In genomic region chr9:137097761-137098462, GRCh38 we compare ENCODE assay signal across 20 cellular contexts. TPM values are rescaled to one million over a fixed set of nuclear protein-coding genes. Genes with fewer than 3 reads are reported as not detected.
"Had no signal": no experiment of that assay in that cellular context is flagged by ENCODE, and none has a peak within 500 bp of the region (broad histone marks: within the 10 kb centered on the region; RNA-seq: fewer than 3 reads in every experiment).

No MANE protein-coding gene starts in this region.

- H3K27me3 Mint-ChIP-seq: dendritic cell treated with granulocyte-macrophage colony-stimulating factor and Interleukin-4, amounts not matched to agents 40 ng/mL and 50 ng/mL, for 4 days; effector memory CD8-positive, alpha-beta T cell; naive B cell; stimulated activated naive B cell treated with anti-CD40 and anti-IgM and Interleukin-4, amounts not matched to agents 10 μg/mL and 1 μg/mL and 100 μg/mL, for 72 hours; stimulated activated naive CD8-positive, alpha-beta T cell treated with anti-CD3 and anti-CD28 coated beads, Interleukin-15, amount 100 ng/mL, for 72 hours had no signal

- DNase-seq: cerebellar nuclear complex; effector memory CD8-positive, alpha-beta T cell; foreskin keratinocyte; kidney; left cardiac atrium; left ventricle myocardium superior; mesenchymal stem cell; naive B cell; ovary; right lobe of liver; stimulated activated CD4-positive, alpha-beta T cell treated with anti-CD3 and anti-CD28 coated beads, Interleukin-4, amount 100 ng/mL, for 1 hour; stimulated activated naive B cell treated with anti-CD40 and anti-IgM and Interleukin-4, amounts not matched to agents 10 μg/mL and 1 μg/mL and 100 μg/mL, for 72 hours; stimulated activated naive CD8-positive, alpha-beta T cell treated with anti-CD3 and anti-CD28 coated beads, Interleukin-15, amount 100 ng/mL, for 72 hours; testis had no signal

- ATAC-seq: effector memory CD8-positive, alpha-beta T cell; foreskin keratinocyte; left ventricle myocardium superior; stimulated activated naive B cell treated with anti-CD40 and anti-IgM and Interleukin-4, amounts not matched to agents 10 μg/mL and 1 μg/mL and 100 μg/mL, for 72 hours; stimulated activated naive CD8-positive, alpha-beta T cell treated with anti-CD3 and anti-CD28 coated beads, Interleukin-15, amount 100 ng/mL, for 72 hours had no signal

- H3K4me3 ChIP-seq: lung, ovary, right lobe of liver, testis, tibial nerve had no signal

- H3K27me3 ChIP-seq: foreskin keratinocyte, ovary, right lobe of liver, testis, tibial nerve had no signal

- H3K4me1 ChIP-seq: foreskin keratinocyte, right lobe of liver, testis, tibial nerve had no signal

- H3K4me3 Mint-ChIP-seq: dendritic cell treated with granulocyte-macrophage colony-stimulating factor and Interleukin-4, amounts not matched to agents 40 ng/mL and 50 ng/mL, for 4 days; naive B cell; stimulated activated naive B cell treated with anti-CD40 and anti-IgM and Interleukin-4, amounts not matched to agents 10 μg/mL and 1 μg/mL and 100 μg/mL, for 72 hours; stimulated activated naive CD8-positive, alpha-beta T cell treated with anti-CD3 and anti-CD28 coated beads, Interleukin-15, amount 100 ng/mL, for 72 hours had no signal

- H3K36me3 ChIP-seq: ovary had no signal

- H3K27ac ChIP-seq: foreskin keratinocyte, ovary, right lobe of liver, testis, tibial nerve had no signal

- H3K27ac Mint-ChIP-seq: dendritic cell treated with granulocyte-macrophage colony-stimulating factor and Interleukin-4, amounts not matched to agents 40 ng/mL and 50 ng/mL, for 4 days; naive B cell; stimulated activated naive B cell treated with anti-CD40 and anti-IgM and Interleukin-4, amounts not matched to agents 10 μg/mL and 1 μg/mL and 100 μg/mL, for 72 hours had no signal

- H3K9me3 ChIP-seq: ovary, right lobe of liver, testis, tibial nerve had no signal

- H3K9me3 Mint-ChIP-seq: dendritic cell treated with granulocyte-macrophage colony-stimulating factor and Interleukin-4, amounts not matched to agents 40 ng/mL and 50 ng/mL, for 4 days; effector memory CD8-positive, alpha-beta T cell; naive B cell; stimulated activated naive B cell treated with anti-CD40 and anti-IgM and Interleukin-4, amounts not matched to agents 10 μg/mL and 1 μg/mL and 100 μg/mL, for 72 hours; stimulated activated naive CD8-positive, alpha-beta T cell treated with anti-CD3 and anti-CD28 coated beads, Interleukin-15, amount 100 ng/mL, for 72 hours had no signal

RNA-seq across cellular contexts. Expression of gene GRIN1, which starts 41.0 kb away (rescaled TPM):
- total RNA-seq: epithelial cell of proximal tubule, left cardiac atrium, left ventricle myocardium superior, posterior vena cava, right lobe of liver, subcutaneous adipose tissue had no signal
- polyA plus RNA-seq: ovary had no signal
